Comparison of ENCODE assay signal across 26 cellular contexts in the genomic region with DNA sequence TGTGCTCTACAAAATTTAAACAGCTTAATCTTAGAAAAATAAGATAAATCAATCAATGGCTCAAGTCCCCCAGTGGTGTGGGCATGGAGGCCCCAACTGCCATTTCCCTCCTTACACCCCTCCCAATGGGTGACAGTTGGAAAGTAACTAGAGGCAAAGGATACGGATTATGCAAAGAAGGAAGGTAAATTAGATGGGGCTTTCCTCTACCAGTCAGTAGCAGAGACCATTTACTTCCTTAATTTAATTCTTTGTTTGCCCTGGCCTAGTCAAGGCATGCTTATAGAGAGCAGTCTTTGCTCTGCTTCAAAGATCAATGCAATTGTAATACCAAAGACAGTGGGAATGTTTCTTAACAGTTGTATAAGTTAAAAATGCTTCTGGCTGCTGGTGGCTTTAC.
DNase-seq lines count a peak whose midpoint lies in the region; ATAC-seq and TF ChIP-seq lines count a peak whose summit lies in the region.
"Had no signal": no experiment of that assay in that cellular context is flagged by ENCODE, and none has a peak within 500 bp of the region (broad histone marks: within the 10 kb centered on the region; RNA-seq: fewer than 3 reads in every experiment).

No MANE protein-coding gene starts in this region.

- H3K4me3 ChIP-seq in heart left ventricle (no peak overlapping the region), dorsolateral prefrontal cortex (no peak overlapping the region)
- H3K4me3 ChIP-seq: gastroesophageal sphincter, prostate gland, sigmoid colon had no signal

- peaks cover under 1% of the 10 kb centered on the region for H3K4me1 Mint-ChIP-seq in activated CD4-positive, alpha-beta T cell treated with anti-CD3 and anti-CD28 coated beads for 36 hours

- no peaks in the 10 kb centered on the region for H3K9me3 ChIP-seq in heart left ventricle
- H3K9me3 ChIP-seq: gastroesophageal sphincter, prostate gland, sigmoid colon had no signal

- H3K27ac ChIP-seq in heart left ventricle (no peak overlapping the region), dorsolateral prefrontal cortex (no peak overlapping the region)
- H3K27ac ChIP-seq: gastroesophageal sphincter, prostate gland, sigmoid colon had no signal

- no peaks in the 10 kb centered on the region for H3K27me3 ChIP-seq in heart left ventricle
- peaks cover 0 to 4% (median 0%) of the 10 kb centered on the region in 45 donors for H3K27me3 ChIP-seq in dorsolateral prefrontal cortex
- H3K27me3 ChIP-seq: gastroesophageal sphincter, sigmoid colon had no signal

- POLR2A ChIA-PET in activated CD4-positive, alpha-beta T cell treated with anti-CD3 and anti-CD28 coated beads for 36 hours (lab: Charles Lee) = no interaction called here

- intact Hi-C loops in activated CD4-positive, alpha-beta T cell treated with anti-CD3 and anti-CD28 coated beads for 36 hours (cut with DNase I, micrococcal nuclease) = no loop called here
- intact Hi-C loops in heart left ventricle (cut with DNase I) (no loop called here), dorsolateral prefrontal cortex (cut with DNase I) (no loop called here)

- CTCF ChIA-PET in activated CD4-positive, alpha-beta T cell treated with anti-CD3 and anti-CD28 coated beads for 36 hours (lab: Charles Lee) = no interaction called here

- no peak overlapping the region for H3K4me3 Mint-ChIP-seq in activated CD4-positive, alpha-beta T cell treated with anti-CD3 and anti-CD28 coated beads for 36 hours
- H3K4me3 Mint-ChIP-seq: CD4-positive, CD25-positive, alpha-beta regulatory T cell; immature natural killer cell; T-helper 1 cell treated with Interleukin-12 subunit alpha and Interleukin-12 subunit beta and Interleukin-4 antibody, amounts not matched to agents 30 μg/mL and 1 μg/mL, for 36 hours had no signal

- no peaks in the 10 kb centered on the region for H3K36me3 Mint-ChIP-seq in activated CD4-positive, alpha-beta T cell treated with anti-CD3 and anti-CD28 coated beads for 36 hours (ENCODE audit: low read depth)
- H3K36me3 Mint-ChIP-seq: CD4-positive, CD25-positive, alpha-beta regulatory T cell; immature natural killer cell had no signal

- no peak for ATAC-seq in activated CD4-positive, alpha-beta T cell treated with anti-CD3 and anti-CD28 coated beads for 36 hours
- ATAC-seq in heart left ventricle = no peak
- ATAC-seq: gastroesophageal sphincter had no signal

- no peak for TF ChIP-seq POLR2A in heart left ventricle (IDR thresholded peaks at IDR 0.05)

- WGBS in heart left ventricle, 4 donors = 76 to 91% (median 83%) methylated on average over 1 of the region's 1 CpG

- no peaks in the 10 kb centered on the region for H3K9me3 Mint-ChIP-seq in activated CD4-positive, alpha-beta T cell treated with anti-CD3 and anti-CD28 coated beads for 36 hours (ENCODE audit: low read depth)
- H3K9me3 Mint-ChIP-seq: immature natural killer cell; T-helper 1 cell treated with Interleukin-12 subunit alpha and Interleukin-12 subunit beta and Interleukin-4 antibody, amounts not matched to agents 30 μg/mL and 1 μg/mL, for 36 hours had no signal

- no peaks in the 10 kb centered on the region for H3K36me3 ChIP-seq in heart left ventricle
- H3K36me3 ChIP-seq: gastroesophageal sphincter, prostate gland, sigmoid colon had no signal

- H3K27me3 Mint-ChIP-seq in activated CD4-positive, alpha-beta T cell treated with anti-CD3 and anti-CD28 coated beads for 36 hours = peaks cover 2% of the 10 kb centered on the region

- TF ChIP-seq CTCF in heart left ventricle (IDR thresholded peaks at IDR 0.05) = no peak
- no peak for TF ChIP-seq CTCF in dorsolateral prefrontal cortex (IDR thresholded peaks at IDR 0.05 in 54 of 56, conservative IDR thresholded peaks at IDR 0.05 in 2 of 56; ENCODE audit: low read depth in 1 of 56, partially characterized antibody in 56 of 56)

- H3K4me1 ChIP-seq in heart left ventricle = peaks cover 0 to 10% (median 0%) of the 10 kb centered on the region in 12 donors
- H3K4me1 ChIP-seq: prostate gland, sigmoid colon had no signal

- DNase-seq in SKM-1 treated with dmso at 0.1 percent for 144 hours (lab: John Stamatoyannopoulos, UW; ENCODE audit: unreplicated experiment) = peak; percentile 4
- DNase-seq in SKM-1 (lab: John Stamatoyannopoulos, UW; ENCODE audit: unreplicated experiment) = no peak
- DNase-seq in NOMO-1 treated with DMSO at 0.1 percent for 48 hours (lab: John Stamatoyannopoulos, UW; ENCODE audit: unreplicated experiment) = peak; percentile 62
- peak; percentile 23 for DNase-seq in germinal center (ENCODE audit: low spot score)
- no peak for DNase-seq in activated CD4-positive, alpha-beta T cell treated with anti-CD3 and anti-CD28 coated beads for 36 hours
- no peak for DNase-seq in DMS79 (lab: John Stamatoyannopoulos, UW)
- DNase-seq in heart left ventricle = no peak
- no peak for DNase-seq in dorsolateral prefrontal cortex
- DNase-seq: activated CD4-positive, alpha-beta T cell treated with anti-CD3 and anti-CD28 coated beads for 48 hours; activated CD8-positive, alpha-beta memory T cell treated with anti-CD3 and anti-CD28 coated beads for 24 hours; activated gamma-delta T cell; activated T-cell treated with anti-CD3 and anti-CD28 coated beads, Interleukin-2, amount 50 U/mL, for 1 hour; CD4-positive, CD25-positive, alpha-beta regulatory T cell; central memory CD4-positive, alpha-beta T cell; hypothalamus; immature natural killer cell; IMR-90; NCI-H1436 treated with DMSO at 0.1 percent for 48 hours; NCI-H510A; NK-92 treated with Interleukin-12 subunit alpha and Interleukin-12 subunit beta, amount 100 ng/mL, for 24 hours; sigmoid colon; stimulated activated CD4-positive, alpha-beta T cell treated with anti-CD3 and anti-CD28 coated beads, Interleukin-4, amount 100 ng/mL, for 4 hours; stimulated activated naive CD4-positive, alpha-beta T cell had no signal

- H3K27ac Mint-ChIP-seq in activated CD4-positive, alpha-beta T cell treated with anti-CD3 and anti-CD28 coated beads for 36 hours = no peak overlapping the region
- H3K27ac Mint-ChIP-seq: CD4-positive, CD25-positive, alpha-beta regulatory T cell; immature natural killer cell; T-helper 1 cell treated with Interleukin-12 subunit alpha and Interleukin-12 subunit beta and Interleukin-4 antibody, amounts not matched to agents 30 μg/mL and 1 μg/mL, for 36 hours had no signal

Comparison
In these comparisons a context has a peak if more than half of its experiments do, and no peak if none do; other contexts are left out.
1. DNase-seq: peak in SKM-1 treated with dmso at 0.1 percent for 144 hours (single experiment), NOMO-1 treated with DMSO at 0.1 percent for 48 hours (single experiment) and germinal center (single experiment); none in SKM-1 (single experiment), activated CD4-positive, alpha-beta T cell treated with anti-CD3 and anti-CD28 coated beads for 36 hours (single experiment), DMS79 (single experiment), heart left ventricle (0 of 5) and dorsolateral prefrontal cortex (0 of 10).